In the genomic region with DNA sequence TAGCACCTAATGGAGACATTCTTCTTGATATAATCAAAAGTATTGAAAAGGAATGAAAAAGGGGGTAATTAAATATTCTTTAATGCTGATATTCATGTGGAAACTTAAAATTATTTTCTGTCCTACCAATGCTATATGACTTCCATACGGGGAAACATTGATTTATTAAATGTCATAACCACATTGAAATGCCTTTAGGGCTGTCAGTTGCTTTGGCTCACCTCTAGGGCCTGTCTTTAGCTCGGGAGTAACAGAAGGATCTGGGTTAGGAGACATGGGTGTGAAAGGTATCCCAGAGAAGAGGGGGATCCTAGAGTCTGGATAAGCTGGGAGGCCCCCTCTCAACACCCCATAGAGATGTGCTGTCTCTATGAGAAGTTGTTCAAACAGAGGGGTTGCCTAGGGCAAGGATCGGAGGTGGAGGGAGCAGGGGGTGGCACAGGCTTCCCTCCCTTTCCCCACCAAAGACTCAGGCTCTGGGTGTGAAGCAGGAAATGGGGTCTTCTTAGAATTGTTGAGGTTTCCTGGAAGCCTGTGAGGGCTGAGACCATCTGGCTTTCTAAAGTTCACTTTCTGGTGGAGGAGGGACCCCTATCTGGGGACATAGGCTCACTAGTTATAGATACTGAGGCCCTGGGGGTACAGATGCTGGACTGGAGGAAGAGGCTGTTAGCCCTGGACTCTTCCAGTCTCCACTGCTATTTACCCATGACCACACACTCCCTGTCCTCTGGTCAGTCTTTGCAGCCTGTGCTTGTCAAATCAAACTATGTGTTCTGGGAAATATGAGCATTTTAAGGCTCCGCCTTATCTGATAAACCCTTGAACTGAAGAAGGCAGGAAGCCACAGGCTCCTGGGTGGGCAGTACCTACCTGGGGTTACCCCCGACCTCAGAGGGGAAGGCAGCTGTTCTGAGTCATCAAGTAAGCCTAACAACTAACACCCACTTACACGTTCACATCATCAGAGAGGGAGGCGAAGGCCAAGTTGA, we compare ENCODE assay signal across 8 cellular contexts. TPM values are rescaled to one million over a fixed set of nuclear protein-coding genes. Genes with fewer than 3 reads are reported as not detected.
DNase-seq lines count a peak whose midpoint lies in the region; ATAC-seq and TF ChIP-seq lines count a peak whose summit lies in the region.

No MANE protein-coding gene starts in this region.

- peak; percentile 2 for DNase-seq in CD1c-positive myeloid dendritic cell (ENCODE audit: extremely low spot score)
- peak; percentile 14 for DNase-seq in SK-N-DZ (ENCODE audit: low spot score)
- DNase-seq in stimulated activated CD4-positive, alpha-beta T cell treated with anti-CD3 and anti-CD28 coated beads, Interleukin-1b, Interleukin-23, amount 100 ng/mL, for 1 hour (ENCODE audit: low read depth in 2 of 2): peak; percentile 20 to 33
- no peak for DNase-seq in progenitor cell of endocrine pancreas (ENCODE audit: low spot score, unreplicated experiment)
- no peak for DNase-seq in hippocampal formation (lab: John Stamatoyannopoulos, UW)
- no peak for DNase-seq in mesothelial cell of epicardium (ENCODE audit: low spot score in 2 of 2, unreplicated experiment in 2 of 2)

- peak overlapping the region; percentile 63 for H3K4me3 Mint-ChIP-seq in activated naive CD4-positive, alpha-beta T cell treated with anti-CD3 and anti-CD28 coated beads, Interleukin-2, amount 50 U/mL, for 24 hours
- H3K4me3 Mint-ChIP-seq in progenitor cell of endocrine pancreas (ENCODE audit: low read depth) (no peak overlapping the region), mesothelial cell of epicardium (no peak overlapping the region)

- no peaks in the 10 kb centered on the region for H3K36me3 Mint-ChIP-seq in activated naive CD4-positive, alpha-beta T cell treated with anti-CD3 and anti-CD28 coated beads, Interleukin-2, amount 50 U/mL, for 24 hours
- H3K36me3 Mint-ChIP-seq in progenitor cell of endocrine pancreas (ENCODE audit: insufficient read depth): no peaks in the 10 kb centered on the region
- H3K36me3 Mint-ChIP-seq in mesothelial cell of epicardium: no peaks in the 10 kb centered on the region

- no peaks in the 10 kb centered on the region for H3K9me3 Mint-ChIP-seq in activated naive CD4-positive, alpha-beta T cell treated with anti-CD3 and anti-CD28 coated beads, Interleukin-2, amount 50 U/mL, for 24 hours
- H3K9me3 Mint-ChIP-seq in progenitor cell of endocrine pancreas (ENCODE audit: low read depth) (no peaks in the 10 kb centered on the region), mesothelial cell of epicardium (no peaks in the 10 kb centered on the region)

- H3K4me1 Mint-ChIP-seq in activated naive CD4-positive, alpha-beta T cell treated with anti-CD3 and anti-CD28 coated beads, Interleukin-2, amount 50 U/mL, for 24 hours: peaks cover 38% of the 10 kb centered on the region
- H3K4me1 Mint-ChIP-seq in progenitor cell of endocrine pancreas (ENCODE audit: low read depth): no peaks in the 10 kb centered on the region
- H3K4me1 Mint-ChIP-seq in mesothelial cell of epicardium: peaks cover 9% of the 10 kb centered on the region

- H3K27me3 Mint-ChIP-seq in activated naive CD4-positive, alpha-beta T cell treated with anti-CD3 and anti-CD28 coated beads, Interleukin-2, amount 50 U/mL, for 24 hours: no peaks in the 10 kb centered on the region
- H3K27me3 Mint-ChIP-seq in progenitor cell of endocrine pancreas: peaks cover 9% of the 10 kb centered on the region
- H3K27me3 Mint-ChIP-seq in mesothelial cell of epicardium (ENCODE audit: low read depth): no peaks in the 10 kb centered on the region

- peak; percentile 69 for ATAC-seq in GM21737 (IDR thresholded peaks at IDR 0.05; ENCODE audit: unreplicated experiment)

- H3K27ac Mint-ChIP-seq in activated naive CD4-positive, alpha-beta T cell treated with anti-CD3 and anti-CD28 coated beads, Interleukin-2, amount 50 U/mL, for 24 hours: peak overlapping the region; percentile 57
- H3K27ac Mint-ChIP-seq in progenitor cell of endocrine pancreas (no peak overlapping the region), mesothelial cell of epicardium (no peak overlapping the region)

- TF ChIP-seq CTCF in progenitor cell of endocrine pancreas (IDR thresholded peaks at IDR 0.05; ENCODE audit: unreplicated experiment) (no peak), mesothelial cell of epicardium (IDR thresholded peaks at IDR 0.05; ENCODE audit: unreplicated experiment) (no peak)

RNA-seq across cellular contexts. Expression of a gene that starts 55.8 kb away (rescaled TPM):
- 36.1 and 39.2 TPM in 2 replicates for polyA plus RNA-seq in SK-N-DZ (2014; cell fraction: cytosol; rRNA removed)
- polyA plus RNA-seq in SK-N-DZ (2014; cell fraction: nucleus; rRNA removed): 23.9 and 24.6 TPM in 2 replicates
- total RNA-seq in progenitor cell of endocrine pancreas (45.5 and 46.6 TPM in 2 replicates), mesothelial cell of epicardium (51.3 to 53.3 TPM (median 51.9 TPM) in 3 replicates)

Comparison
In these comparisons a context has a peak if more than half of its experiments do, and no peak if none do; other contexts are left out.
1. DNase-seq: peak in CD1c-positive myeloid dendritic cell (single experiment), SK-N-DZ (single experiment) and stimulated activated CD4-positive, alpha-beta T cell treated with anti-CD3 and anti-CD28 coated beads, Interleukin-1b, Interleukin-23, amount 100 ng/mL, for 1 hour (2 of 2); none in progenitor cell of endocrine pancreas (single experiment), hippocampal formation (0 of 2) and mesothelial cell of epicardium (0 of 2).